Comparison of ENCODE assay signal across 1 cellular context in the genomic region with DNA sequence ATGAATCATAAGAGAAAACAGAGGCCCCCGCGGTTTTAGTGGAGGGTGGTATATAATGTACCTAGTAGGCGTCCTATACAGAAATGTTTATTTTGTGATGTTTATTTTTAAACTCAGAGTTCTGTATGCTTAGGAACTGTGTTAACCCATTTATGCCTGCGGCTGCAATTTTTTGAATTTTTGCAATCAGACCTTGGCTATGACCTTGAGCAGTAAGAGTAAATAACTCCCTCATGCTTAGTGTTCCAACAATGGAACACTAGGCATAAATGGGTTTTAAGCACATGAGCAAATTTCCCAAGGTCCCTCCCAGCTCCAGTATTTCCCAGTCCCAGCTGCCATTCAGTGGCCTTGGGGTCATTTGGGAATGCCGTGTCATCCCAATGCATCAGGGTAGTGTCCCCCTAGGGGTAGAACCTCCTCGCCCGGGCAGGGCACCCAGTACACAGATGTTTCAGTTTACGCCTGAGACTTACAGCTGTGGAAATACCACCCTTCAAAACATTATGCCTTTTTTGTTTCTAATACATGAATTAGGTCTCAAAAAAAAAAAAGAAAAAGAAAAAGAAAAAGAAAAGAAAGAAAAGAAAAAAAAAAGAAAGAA.
TF ChIP-seq lines count a peak whose summit lies in the region.

No MANE protein-coding gene starts in this region.

TF ChIP-seq in GM23338, 12 proteins besides CTCF, POLR2A, EP300 and RAD21:
- TF ChIP-seq JUNB (IDR thresholded peaks at IDR 0.05; ENCODE audit: unreplicated experiment): no peak
- TF ChIP-seq, protein P1, sequence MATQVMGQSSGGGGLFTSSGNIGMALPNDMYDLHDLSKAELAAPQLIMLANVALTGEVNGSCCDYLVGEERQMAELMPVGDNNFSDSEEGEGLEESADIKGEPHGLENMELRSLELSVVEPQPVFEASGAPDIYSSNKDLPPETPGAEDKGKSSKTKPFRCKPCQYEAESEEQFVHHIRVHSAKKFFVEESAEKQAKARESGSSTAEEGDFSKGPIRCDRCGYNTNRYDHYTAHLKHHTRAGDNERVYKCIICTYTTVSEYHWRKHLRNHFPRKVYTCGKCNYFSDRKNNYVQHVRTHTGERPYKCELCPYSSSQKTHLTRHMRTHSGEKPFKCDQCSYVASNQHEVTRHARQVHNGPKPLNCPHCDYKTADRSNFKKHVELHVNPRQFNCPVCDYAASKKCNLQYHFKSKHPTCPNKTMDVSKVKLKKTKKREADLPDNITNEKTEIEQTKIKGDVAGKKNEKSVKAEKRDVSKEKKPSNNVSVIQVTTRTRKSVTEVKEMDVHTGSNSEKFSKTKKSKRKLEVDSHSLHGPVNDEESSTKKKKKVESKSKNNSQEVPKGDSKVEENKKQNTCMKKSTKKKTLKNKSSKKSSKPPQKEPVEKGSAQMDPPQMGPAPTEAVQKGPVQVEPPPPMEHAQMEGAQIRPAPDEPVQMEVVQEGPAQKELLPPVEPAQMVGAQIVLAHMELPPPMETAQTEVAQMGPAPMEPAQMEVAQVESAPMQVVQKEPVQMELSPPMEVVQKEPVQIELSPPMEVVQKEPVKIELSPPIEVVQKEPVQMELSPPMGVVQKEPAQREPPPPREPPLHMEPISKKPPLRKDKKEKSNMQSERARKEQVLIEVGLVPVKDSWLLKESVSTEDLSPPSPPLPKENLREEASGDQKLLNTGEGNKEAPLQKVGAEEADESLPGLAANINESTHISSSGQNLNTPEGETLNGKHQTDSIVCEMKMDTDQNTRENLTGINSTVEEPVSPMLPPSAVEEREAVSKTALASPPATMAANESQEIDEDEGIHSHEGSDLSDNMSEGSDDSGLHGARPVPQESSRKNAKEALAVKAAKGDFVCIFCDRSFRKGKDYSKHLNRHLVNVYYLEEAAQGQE (IDR thresholded peaks at IDR 0.05; ENCODE audit: unreplicated experiment): no peak
- TF ChIP-seq NANOG (IDR thresholded peaks at IDR 0.05; ENCODE audit: borderline replicate concordance): no peak
- no peak for TF ChIP-seq ETS1 (IDR thresholded peaks at IDR 0.05)
- no peak for TF ChIP-seq ZNF331 (CRISPR knock-in tag; IDR thresholded peaks at IDR 0.05; ENCODE audit: low read depth)
- TF ChIP-seq STAT1 (IDR thresholded peaks at IDR 0.05; ENCODE audit: unreplicated experiment): no peak
- TF ChIP-seq POLR2AphosphoS5 (IDR thresholded peaks at IDR 0.05; ENCODE audit: low read depth): no peak
- TF ChIP-seq, protein P2, sequence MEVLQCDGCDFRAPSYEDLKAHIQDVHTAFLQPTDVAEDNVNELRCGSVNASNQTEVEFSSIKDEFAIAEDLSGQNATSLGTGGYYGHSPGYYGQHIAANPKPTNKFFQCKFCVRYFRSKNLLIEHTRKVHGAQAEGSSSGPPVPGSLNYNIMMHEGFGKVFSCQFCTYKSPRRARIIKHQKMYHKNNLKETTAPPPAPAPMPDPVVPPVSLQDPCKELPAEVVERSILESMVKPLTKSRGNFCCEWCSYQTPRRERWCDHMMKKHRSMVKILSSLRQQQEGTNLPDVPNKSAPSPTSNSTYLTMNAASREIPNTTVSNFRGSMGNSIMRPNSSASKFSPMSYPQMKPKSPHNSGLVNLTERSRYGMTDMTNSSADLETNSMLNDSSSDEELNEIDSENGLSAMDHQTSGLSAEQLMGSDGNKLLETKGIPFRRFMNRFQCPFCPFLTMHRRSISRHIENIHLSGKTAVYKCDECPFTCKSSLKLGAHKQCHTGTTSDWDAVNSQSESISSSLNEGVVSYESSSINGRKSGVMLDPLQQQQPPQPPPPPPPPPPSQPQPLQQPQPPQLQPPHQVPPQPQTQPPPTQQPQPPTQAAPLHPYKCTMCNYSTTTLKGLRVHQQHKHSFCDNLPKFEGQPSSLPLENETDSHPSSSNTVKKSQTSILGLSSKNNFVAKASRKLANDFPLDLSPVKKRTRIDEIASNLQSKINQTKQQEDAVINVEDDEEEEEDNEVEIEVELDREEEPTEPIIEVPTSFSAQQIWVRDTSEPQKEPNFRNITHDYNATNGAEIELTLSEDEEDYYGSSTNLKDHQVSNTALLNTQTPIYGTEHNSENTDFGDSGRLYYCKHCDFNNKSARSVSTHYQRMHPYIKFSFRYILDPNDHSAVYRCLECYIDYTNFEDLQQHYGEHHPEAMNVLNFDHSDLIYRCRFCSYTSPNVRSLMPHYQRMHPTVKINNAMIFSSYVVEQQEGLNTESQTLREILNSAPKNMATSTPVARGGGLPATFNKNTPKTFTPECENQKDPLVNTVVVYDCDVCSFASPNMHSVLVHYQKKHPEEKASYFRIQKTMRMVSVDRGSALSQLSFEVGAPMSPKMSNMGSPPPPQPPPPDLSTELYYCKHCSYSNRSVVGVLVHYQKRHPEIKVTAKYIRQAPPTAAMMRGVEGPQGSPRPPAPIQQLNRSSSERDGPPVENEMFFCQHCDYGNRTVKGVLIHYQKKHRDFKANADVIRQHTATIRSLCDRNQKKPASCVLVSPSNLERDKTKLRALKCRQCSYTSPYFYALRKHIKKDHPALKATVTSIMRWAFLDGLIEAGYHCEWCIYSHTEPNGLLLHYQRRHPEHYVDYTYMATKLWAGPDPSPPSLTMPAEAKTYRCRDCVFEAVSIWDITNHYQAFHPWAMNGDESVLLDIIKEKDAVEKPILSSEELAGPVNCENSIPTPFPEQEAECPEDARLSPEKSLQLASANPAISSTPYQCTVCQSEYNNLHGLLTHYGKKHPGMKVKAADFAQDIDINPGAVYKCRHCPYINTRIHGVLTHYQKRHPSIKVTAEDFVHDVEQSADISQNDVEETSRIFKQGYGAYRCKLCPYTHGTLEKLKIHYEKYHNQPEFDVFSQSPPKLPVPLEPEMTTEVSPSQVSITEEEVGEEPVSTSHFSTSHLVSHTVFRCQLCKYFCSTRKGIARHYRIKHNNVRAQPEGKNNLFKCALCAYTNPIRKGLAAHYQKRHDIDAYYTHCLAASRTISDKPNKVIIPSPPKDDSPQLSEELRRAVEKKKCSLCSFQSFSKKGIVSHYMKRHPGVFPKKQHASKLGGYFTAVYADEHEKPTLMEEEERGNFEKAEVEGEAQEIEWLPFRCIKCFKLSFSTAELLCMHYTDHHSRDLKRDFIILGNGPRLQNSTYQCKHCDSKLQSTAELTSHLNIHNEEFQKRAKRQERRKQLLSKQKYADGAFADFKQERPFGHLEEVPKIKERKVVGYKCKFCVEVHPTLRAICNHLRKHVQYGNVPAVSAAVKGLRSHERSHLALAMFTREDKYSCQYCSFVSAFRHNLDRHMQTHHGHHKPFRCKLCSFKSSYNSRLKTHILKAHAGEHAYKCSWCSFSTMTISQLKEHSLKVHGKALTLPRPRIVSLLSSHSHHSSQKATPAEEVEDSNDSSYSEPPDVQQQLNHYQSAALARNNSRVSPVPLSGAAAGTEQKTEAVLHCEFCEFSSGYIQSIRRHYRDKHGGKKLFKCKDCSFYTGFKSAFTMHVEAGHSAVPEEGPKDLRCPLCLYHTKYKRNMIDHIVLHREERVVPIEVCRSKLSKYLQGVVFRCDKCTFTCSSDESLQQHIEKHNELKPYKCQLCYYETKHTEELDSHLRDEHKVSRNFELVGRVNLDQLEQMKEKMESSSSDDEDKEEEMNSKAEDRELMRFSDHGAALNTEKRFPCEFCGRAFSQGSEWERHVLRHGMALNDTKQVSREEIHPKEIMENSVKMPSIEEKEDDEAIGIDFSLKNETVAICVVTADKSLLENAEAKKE (CRISPR knock-in tag; IDR thresholded peaks at IDR 0.05): no peak
- TF ChIP-seq CREB1 (CRISPR knock-in tag; IDR thresholded peaks at IDR 0.05; ENCODE audit: low read depth): no peak
- no peak for TF ChIP-seq ZNF114 (CRISPR knock-in tag; IDR thresholded peaks at IDR 0.05)
- no peak for TF ChIP-seq EZH2 (IDR thresholded peaks at IDR 0.05; ENCODE audit: low read depth, unreplicated experiment)
- no peak for TF ChIP-seq EZH2phosphoT487 (IDR thresholded peaks at IDR 0.05; ENCODE audit: unreplicated experiment)
